In the genomic region with DNA sequence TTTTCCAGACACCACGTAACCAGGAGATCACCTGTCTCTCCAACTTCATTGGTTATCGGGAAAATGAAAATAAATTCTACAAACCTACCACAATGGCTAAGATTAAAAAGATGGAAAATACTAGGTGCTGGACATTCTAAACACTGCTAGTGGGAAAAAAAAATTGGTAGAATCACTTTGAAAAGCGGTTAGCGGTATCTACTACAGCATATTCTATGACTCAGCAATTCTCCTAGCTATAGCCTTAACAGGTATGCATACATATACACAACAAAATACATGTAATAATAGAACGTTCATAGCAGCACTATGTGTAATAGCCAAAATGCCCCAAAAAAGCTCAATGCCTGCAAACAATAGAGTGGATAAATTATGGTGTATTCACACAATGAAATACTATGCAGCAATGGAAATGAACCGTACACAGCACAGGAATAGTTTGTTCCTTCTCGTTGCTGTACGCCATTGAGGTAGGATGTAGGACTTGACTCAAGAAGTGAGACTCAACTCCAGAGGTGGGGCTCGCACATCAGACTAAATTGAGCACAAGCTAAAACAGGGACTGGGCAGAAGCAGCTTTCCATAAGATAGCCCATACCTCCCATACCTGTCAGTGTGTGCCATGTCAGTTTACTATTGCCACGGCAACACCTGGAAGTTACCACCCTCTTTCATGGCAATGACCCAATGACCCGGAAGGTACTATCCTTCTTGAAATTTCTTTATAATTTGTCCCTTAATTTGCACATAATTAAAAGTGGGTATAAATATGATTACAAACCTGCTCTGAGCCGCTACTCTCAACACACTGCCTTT, we compare ENCODE assay signal across 26 cellular contexts. TPM values are rescaled to one million over a fixed set of nuclear protein-coding genes. Genes with fewer than 3 reads are reported as not detected.
DNase-seq lines count a peak whose midpoint lies in the region; ATAC-seq and TF ChIP-seq lines count a peak whose summit lies in the region.
"Had no signal": no experiment of that assay in that cellular context is flagged by ENCODE, and none has a peak within 500 bp of the region (broad histone marks: within the 10 kb centered on the region; RNA-seq: fewer than 3 reads in every experiment).

No MANE protein-coding gene starts in this region.

- peaks cover 89% of the 10 kb centered on the region for H3K4me1 Mint-ChIP-seq in activated naive CD8-positive, alpha-beta T cell (ENCODE audit: low read depth)
- H3K4me1 Mint-ChIP-seq in activated naive CD8-positive, alpha-beta T cell treated with anti-CD3 and anti-CD28 coated beads, Interleukin-2, amount 50 U/mL, for 24 hours: peaks cover 86% of the 10 kb centered on the region
- H3K4me1 Mint-ChIP-seq in CD8-positive, alpha-beta T cell (ENCODE audit: low read depth): peaks cover 88% of the 10 kb centered on the region

- no peaks in the 10 kb centered on the region for H3K27me3 ChIP-seq in CD8-positive, alpha-beta T cell (ENCODE audit: insufficient read depth, low read length)
- H3K27me3 ChIP-seq in prostate gland (replicated peaks; ENCODE audit: insufficient read depth): no peaks in the 10 kb centered on the region
- H3K27me3 ChIP-seq: ascending aorta, cardiac muscle cell, colonic mucosa, vagina had no signal

- no peak for TF ChIP-seq POLR2A in prostate gland (IDR thresholded peaks at IDR 0.05)

- no peaks in the 10 kb centered on the region for H3K27me3 Mint-ChIP-seq in activated naive CD8-positive, alpha-beta T cell
- no peaks in the 10 kb centered on the region for H3K27me3 Mint-ChIP-seq in activated naive CD8-positive, alpha-beta T cell treated with anti-CD3 and anti-CD28 coated beads, Interleukin-2, amount 50 U/mL, for 24 hours
- no peaks in the 10 kb centered on the region for H3K27me3 Mint-ChIP-seq in CD8-positive, alpha-beta T cell (ENCODE audit: low read depth)
- H3K27me3 Mint-ChIP-seq: CD8-positive, alpha-beta memory T cell had no signal

- 92% methylated on average over 12 of the region's 12 CpGs for WGBS in prostate gland

- no peaks in the 10 kb centered on the region for H3K9me3 ChIP-seq in CD8-positive, alpha-beta T cell (ENCODE audit: low read length)
- no peaks in the 10 kb centered on the region for H3K9me3 ChIP-seq in prostate gland
- H3K9me3 ChIP-seq: ascending aorta, colonic mucosa, vagina had no signal

- H3K27ac ChIP-seq in CD8-positive, alpha-beta T cell (ENCODE audit: low read depth, low read length): no peak overlapping the region
- H3K27ac ChIP-seq in VCaP (peak overlapping the region; percentile 68), prostate gland (peak overlapping the region; percentile 74 to 78)
- H3K27ac ChIP-seq: ascending aorta, cardiac muscle cell, colonic mucosa, epithelial cell of prostate, vagina had no signal

- no peak overlapping the region for H3K4me3 Mint-ChIP-seq in activated naive CD8-positive, alpha-beta T cell
- H3K4me3 Mint-ChIP-seq in activated naive CD8-positive, alpha-beta T cell treated with anti-CD3 and anti-CD28 coated beads, Interleukin-2, amount 50 U/mL, for 24 hours: no peak overlapping the region
- H3K4me3 Mint-ChIP-seq in CD8-positive, alpha-beta T cell: no peak overlapping the region
- H3K4me3 Mint-ChIP-seq: CD8-positive, alpha-beta memory T cell; IgD-negative memory B cell had no signal

- no peaks in the 10 kb centered on the region for H3K36me3 ChIP-seq in CD8-positive, alpha-beta T cell (ENCODE audit: insufficient read depth, low read length)
- H3K36me3 ChIP-seq in prostate gland: no peaks in the 10 kb centered on the region
- H3K36me3 ChIP-seq: ascending aorta, cardiac muscle cell, colonic mucosa, vagina had no signal

- H3K4me3 ChIP-seq in CD8-positive, alpha-beta T cell (ENCODE audit: low read depth, low read length): no peak overlapping the region
- H3K4me3 ChIP-seq in prostate gland: no peak overlapping the region
- H3K4me3 ChIP-seq: ascending aorta, cardiac muscle cell, colonic mucosa, vagina had no signal

- H3K4me1 ChIP-seq in CD8-positive, alpha-beta T cell (ENCODE audit: insufficient read depth, low read length): peaks cover 95% of the 10 kb centered on the region
- H3K4me1 ChIP-seq in prostate gland (replicated peaks): peaks cover 15% of the 10 kb centered on the region
- H3K4me1 ChIP-seq: ascending aorta, colonic mucosa, vagina had no signal

- intact Hi-C loops in CD8-positive, alpha-beta T cell (cut with DNase I, micrococcal nuclease): no loop called here
- intact Hi-C loops in prostate gland (cut with DNase I): no loop called here

- peaks cover 22% of the 10 kb centered on the region for H3K36me3 Mint-ChIP-seq in activated naive CD8-positive, alpha-beta T cell
- peaks cover 15% of the 10 kb centered on the region for H3K36me3 Mint-ChIP-seq in activated naive CD8-positive, alpha-beta T cell treated with anti-CD3 and anti-CD28 coated beads, Interleukin-2, amount 50 U/mL, for 24 hours (ENCODE audit: low read depth)
- H3K36me3 Mint-ChIP-seq in CD8-positive, alpha-beta T cell: peaks cover 29% of the 10 kb centered on the region
- H3K36me3 Mint-ChIP-seq: IgD-negative memory B cell had no signal

- no peak for TF ChIP-seq CTCF in CD8-positive, alpha-beta T cell (IDR thresholded peaks at IDR 0.05)
- TF ChIP-seq CTCF in VCaP (conservative IDR thresholded peaks at IDR 0.05): no peak
- TF ChIP-seq CTCF in prostate gland (IDR thresholded peaks at IDR 0.05): no peak

- CTCF ChIA-PET in CD8-positive, alpha-beta T cell (lab: Charles Lee): interaction anchor here (1.6 to 2.0 kb wide), 3 partner anchors 16 to 84 kb away, joined by 4 to 5 read pairs (median 5); no protein-coding TSS in a partner anchor

- no peak for DNase-seq in activated naive CD8-positive, alpha-beta T cell treated with anti-CD3 and anti-CD28 coated beads, Interleukin-2, amount 50 U/mL, for 24 hours
- no peak for DNase-seq in CD8-positive, alpha-beta T cell
- DNase-seq in prostate gland (ENCODE audit: low spot score) (no peak), EL (no peak)
- DNase-seq: activated naive CD4-positive, alpha-beta T cell treated with anti-CD3 and anti-CD28 coated beads, Interleukin-2, amount 50 U/mL, for 16 hours; CD8-positive, alpha-beta memory T cell; colonic mucosa; DMS153; effector CD8-positive, alpha-beta T cell; glutamatergic neuron; NCI-H1092 treated with DMSO at 0.1 percent for 48 hours; NCI-H187; NCI-H526; Right ventricle myocardium superior; stimulated activated naive CD4-positive, alpha-beta T cell treated with Interleukin-2 at 50 U/mL for 16 hours had no signal

- no peaks in the 10 kb centered on the region for H3K9me3 Mint-ChIP-seq in activated naive CD8-positive, alpha-beta T cell (ENCODE audit: low read depth)
- no peaks in the 10 kb centered on the region for H3K9me3 Mint-ChIP-seq in activated naive CD8-positive, alpha-beta T cell treated with anti-CD3 and anti-CD28 coated beads, Interleukin-2, amount 50 U/mL, for 24 hours
- H3K9me3 Mint-ChIP-seq in CD8-positive, alpha-beta T cell: no peaks in the 10 kb centered on the region
- H3K9me3 Mint-ChIP-seq: CD8-positive, alpha-beta memory T cell; IgD-negative memory B cell had no signal

- ATAC-seq in activated naive CD8-positive, alpha-beta T cell treated with anti-CD3 and anti-CD28 coated beads, Interleukin-2, amount 50 U/mL, for 24 hours: no peak
- ATAC-seq in CD8-positive, alpha-beta T cell: no peak
- ATAC-seq in HG03045 (IDR thresholded peaks at IDR 0.05; ENCODE audit: unreplicated experiment) (no peak), GM21367 (IDR thresholded peaks at IDR 0.05; ENCODE audit: unreplicated experiment) (no peak)
- ATAC-seq: sciatic nerve had no signal

- peak overlapping the region; percentile 99 for H3K27ac Mint-ChIP-seq in activated naive CD8-positive, alpha-beta T cell
- no peak overlapping the region for H3K27ac Mint-ChIP-seq in activated naive CD8-positive, alpha-beta T cell treated with anti-CD3 and anti-CD28 coated beads, Interleukin-2, amount 50 U/mL, for 24 hours
- H3K27ac Mint-ChIP-seq in CD8-positive, alpha-beta T cell: peak overlapping the region; percentile 94
- H3K27ac Mint-ChIP-seq: IgD-negative memory B cell had no signal

- POLR2A ChIA-PET in CD8-positive, alpha-beta T cell (lab: Charles Lee): interaction anchor here (0.8 to 2.6 kb wide), 5 partner anchors 14 to 76 kb away, joined by 3 to 10 read pairs (median 3); a partner anchor contains a TSS

RNA-seq across cellular contexts. Expression of a gene that starts 44.8 kb away (rescaled TPM):
- 10 to 100 TPM; 22.3 to 25.5 TPM for total RNA-seq in CD8-positive, alpha-beta T cell
- total RNA-seq in prostate gland: 10 to 100 TPM in 1 of 2 donors, 1 to 10 TPM in 1; 1.6 to 47.5 TPM

RNA-seq across cellular contexts. Expression of a gene that starts 54.4 kb away (rescaled TPM):
- 1 to 10 TPM; 2.2 to 2.7 TPM for total RNA-seq in CD8-positive, alpha-beta T cell
- 10 to 100 TPM in 1 of 2 donors, under 1 TPM in 1; 0.55 to 11.2 TPM for total RNA-seq in prostate gland
- total RNA-seq: ascending aorta, H4, Right ventricle myocardium superior, vagina had no signal
